In genomic region chr14:87896393-87897380, GRCh38 we compare ENCODE assay signal across 8 cellular contexts.
DNase-seq lines count a peak whose midpoint lies in the region; ATAC-seq and TF ChIP-seq lines count a peak whose summit lies in the region.

No MANE protein-coding gene starts in this region.

- H3K4me1 ChIP-seq in heart right ventricle: no peaks in the 10 kb centered on the region
- H3K4me1 ChIP-seq in liver (ENCODE audit: control insufficient read depth in 4 of 4, insufficient read depth in 4 of 4, low read length in 3 of 4): no peaks in the 10 kb centered on the region

- in situ Hi-C loops in brain microvascular endothelial cell (cut with HindIII; ENCODE audit: low pct_ligation_motif_present, low sequenced_read_pairs): no loop called here

- TF ChIP-seq CTCF in heart right ventricle (IDR thresholded peaks at IDR 0.05): peak; percentile 54 to 85 (median 81)
- TF ChIP-seq CTCF in brain microvascular endothelial cell (IDR thresholded peaks at IDR 0.05; ENCODE audit: low read depth, low read length, missing control alignments): peak; percentile 53
- TF ChIP-seq CTCF in liver (IDR thresholded peaks at IDR 0.05; ENCODE audit: low read depth, low read length, missing input control): peak; percentile 69

- intact Hi-C loops in heart right ventricle (cut with DNase I): loop anchor here in 9 of 10 donors (1.0 to 10.0 kb wide), 7 partner anchors 89 to 154 kb away; no protein-coding TSS in a partner anchor
- intact Hi-C loops in Right ventricle myocardium inferior (cut with DNase I): loop anchor here (5.0 kb wide), 1 partner anchor 89 kb away; no protein-coding TSS in a partner anchor

- 51 to 59% methylated on average over 9 of the region's 9 CpGs for WGBS in heart right ventricle, 2 donors
- 49% methylated on average over 9 of the region's 9 CpGs for WGBS in liver

- no peak overlapping the region for H3K4me3 ChIP-seq in heart right ventricle
- no peak overlapping the region for H3K4me3 ChIP-seq in brain microvascular endothelial cell (ENCODE audit: low read depth, low read length)
- no peak overlapping the region for H3K4me3 ChIP-seq in liver (ENCODE audit: low read depth in 1 of 3, low read length in 3 of 3)

- H3K27me3 ChIP-seq in heart right ventricle (peaks cover 0 to 32% (median 14%) of the 10 kb centered on the region in 7 donors), brain microvascular endothelial cell (replicated peaks) (no peaks in the 10 kb centered on the region), liver (ENCODE audit: control insufficient read depth in 4 of 4, insufficient read depth in 4 of 4, low read length in 3 of 4) (no peaks in the 10 kb centered on the region)

- no peak overlapping the region for H3K9ac ChIP-seq in liver (ENCODE audit: low read depth in 1 of 2, low read length in 2 of 2)

- no peak overlapping the region for H3K27ac ChIP-seq in heart right ventricle
- H3K27ac ChIP-seq in brain microvascular endothelial cell: no peak overlapping the region
- H3K27ac ChIP-seq in liver (ENCODE audit: low read depth in 1 of 2, low read length in 2 of 2): no peak overlapping the region

- peak; percentile 82 to 85 for TF ChIP-seq RAD21 in liver (IDR thresholded peaks at IDR 0.05)

- peak in 1 of 2 donors; percentile 10 for DNase-seq in heart right ventricle
- no peak for DNase-seq in Right ventricle myocardium inferior (ENCODE audit: missing footprints)
- DNase-seq in NCI-H510A treated with DMSO at 0.1 percent for 48 hours (lab: John Stamatoyannopoulos, UW): peak; percentile 77
- DNase-seq in brain microvascular endothelial cell: peak; percentile 34
- no peak for DNase-seq in activated effector memory CD4-positive, alpha-beta T cell treated with anti-CD3 and anti-CD28 coated beads, Interleukin-2, amount 50 U/mL, for 16 hours

- H3K36me3 ChIP-seq in heart right ventricle (no peaks in the 10 kb centered on the region), brain microvascular endothelial cell (replicated peaks) (no peaks in the 10 kb centered on the region), liver (ENCODE audit: control insufficient read depth in 4 of 4, insufficient read depth in 3 of 4, low read depth in 1 of 4, low read length in 3 of 4) (no peaks in the 10 kb centered on the region)

- H3K9me3 ChIP-seq in heart right ventricle (no peaks in the 10 kb centered on the region), liver (ENCODE audit: control insufficient read depth in 4 of 4, low read length in 3 of 4) (no peaks in the 10 kb centered on the region)

- peak in 3 of 8 donors; percentile 23 to 52 (median 47) for ATAC-seq in heart right ventricle
- no peak for ATAC-seq in Right ventricle myocardium inferior
- peak; percentile 66 for ATAC-seq in HG03159 (IDR thresholded peaks at IDR 0.05; ENCODE audit: unreplicated experiment)
- ATAC-seq in GM21528 (IDR thresholded peaks at IDR 0.05; ENCODE audit: low FRiP score, unreplicated experiment): no peak

TF ChIP-seq in liver, 16 proteins besides CTCF, POLR2A, EP300 and RAD21:
- TF ChIP-seq TAF1 (conservative IDR thresholded peaks at IDR 0.05): peak; percentile 17
- TF ChIP-seq REST (IDR thresholded peaks at IDR 0.05): no peak
- no peak for TF ChIP-seq YY1 (IDR thresholded peaks at IDR 0.05)

Comparison
In these comparisons a context has a peak if more than half of its experiments do, and no peak if none do; other contexts are left out.
1. DNase-seq: peak in NCI-H510A treated with DMSO at 0.1 percent for 48 hours (single experiment) and brain microvascular endothelial cell (single experiment); none in Right ventricle myocardium inferior (single experiment) and activated effector memory CD4-positive, alpha-beta T cell treated with anti-CD3 and anti-CD28 coated beads, Interleukin-2, amount 50 U/mL, for 16 hours (single experiment).
2. Peak in every context shown above with its lines, with median percentiles within 50 percentile points of each other: CTCF ChIP-seq.